ENCODE assay signal across 8 cellular contexts in genomic region chr11:62752994-62753735, GRCh38. TPM values are rescaled to one million over a fixed set of nuclear protein-coding genes. Genes with fewer than 3 reads are reported as not detected.
DNase-seq lines count a peak whose midpoint lies in the region; ATAC-seq and TF ChIP-seq lines count a peak whose summit lies in the region.

No MANE protein-coding gene starts in this region.

- peak overlapping the region; percentile 94 to 100 (median 98) for H3K27ac Mint-ChIP-seq in brain
- peak overlapping the region; percentile 97 for H3K27ac Mint-ChIP-seq in mesothelial cell of epicardium

- peaks cover 4% of the 10 kb centered on the region for H3K36me3 ChIP-seq in A673 (ENCODE audit: insufficient read depth, low read length, poor library complexity, severe bottlenecking)

- H3K27me3 Mint-ChIP-seq in brain (peaks cover 6% of the 10 kb centered on the region), mesothelial cell of epicardium (ENCODE audit: low read depth) (no peaks in the 10 kb centered on the region)

- H3K4me3 Mint-ChIP-seq in brain: peak overlapping the region; percentile 91 to 99 (median 97)
- H3K4me3 Mint-ChIP-seq in mesothelial cell of epicardium: peak overlapping the region; percentile 97

- H3K27ac ChIP-seq in A673 (ENCODE audit: low read depth, low read length, poor library complexity, severe bottlenecking): peak overlapping the region; percentile 88

- POLR2A ChIA-PET in A673 (lab: Charles Lee; ENCODE audit: low non-redundant PET): interaction anchor here (0.5 to 1.1 kb wide), 6 partner anchors 18 to 1109 kb away, joined by 3 to 23 read pairs (median 5); partner anchors contain the start of genes C11orf98, CSKMT, HNRNPUL2 and TAF6L

- no peaks in the 10 kb centered on the region for H3K9me3 Mint-ChIP-seq in brain
- no peaks in the 10 kb centered on the region for H3K9me3 Mint-ChIP-seq in mesothelial cell of epicardium

- H3K27me3 ChIP-seq in A673 (replicated peaks; ENCODE audit: insufficient read depth, low read depth, low read length, poor library complexity): no peaks in the 10 kb centered on the region

- intact Hi-C loops in A673 (cut with micrococcal nuclease; ENCODE audit: unreplicated experiment): no loop called here

- H3K4me3 ChIP-seq in A673 (ENCODE audit: low read depth, low read length, poor library complexity, severe bottlenecking): peak overlapping the region; percentile 62

- peaks cover 58% of the 10 kb centered on the region for H3K4me1 Mint-ChIP-seq in brain
- H3K4me1 Mint-ChIP-seq in mesothelial cell of epicardium: peaks cover 16% of the 10 kb centered on the region

- CTCF ChIA-PET in A673 (lab: Charles Lee): interaction anchor here (0.6 to 1.4 kb wide), 4 partner anchors 33 to 358 kb away, joined by 3 to 6 read pairs (median 4); partner anchors contain the start of gene SLC3A2

- TSS peak; percentile 85 for BruUV-seq in A673 (replicated peaks; lab: Mats Ljungman, UMichigan)

- peaks cover 22% of the 10 kb centered on the region for H3K36me3 Mint-ChIP-seq in brain
- peaks cover 10% of the 10 kb centered on the region for H3K36me3 Mint-ChIP-seq in mesothelial cell of epicardium

- H3K9me3 ChIP-seq in A673 (ENCODE audit: low read depth, low read length, poor library complexity, severe bottlenecking): no peaks in the 10 kb centered on the region

- DNase-seq in A673 (ENCODE audit: low spot score) (no peak), mesothelial cell of epicardium (ENCODE audit: low spot score in 2 of 2, unreplicated experiment in 2 of 2) (no peak), RPMI8226 (no peak), cerebellar nuclear complex (lab: John Stamatoyannopoulos, UW) (no peak)
- DNase-seq in stimulated activated CD4-positive, alpha-beta T cell treated with anti-CD3 and anti-CD28 coated beads, Interleukin-1b, Interleukin-23, amount 100 ng/mL, for 48 hours: no peak

- peaks cover 6% of the 10 kb centered on the region for H3K4me1 ChIP-seq in A673 (ENCODE audit: insufficient read depth, low read length, poor library complexity, severe bottlenecking)

- TF ChIP-seq CTCF in A673 (conservative IDR thresholded peaks at IDR 0.05; ENCODE audit: low read depth, low read length) (no peak), brain (conservative IDR thresholded peaks at IDR 0.05) (no peak), mesothelial cell of epicardium (IDR thresholded peaks at IDR 0.05; ENCODE audit: unreplicated experiment) (no peak)

- peak; percentile 1 for ATAC-seq in HG03097 (IDR thresholded peaks at IDR 0.05; ENCODE audit: low FRiP score, unreplicated experiment)
- ATAC-seq in HG02884 (IDR thresholded peaks at IDR 0.05; ENCODE audit: unreplicated experiment): no peak

RNA-seq across cellular contexts. Expression of gene ZBTB3, which starts 0.8 kb away (rescaled TPM):
- total RNA-seq in A673 (2021): 12.0 and 13.1 TPM in 2 replicates
- polyA plus RNA-seq in brain (ENCODE audit: insufficient read depth, low read depth, low replicate concordance): 3.8 TPM
- total RNA-seq in mesothelial cell of epicardium: 11.6 to 14.7 TPM (median 13.2 TPM) in 3 replicates

RNA-seq across cellular contexts. Expression of gene POLR2G, which starts 8.2 kb away (rescaled TPM):
- total RNA-seq in A673 (2021): 159 and 166 TPM in 2 replicates
- 203 TPM for polyA plus RNA-seq in brain (ENCODE audit: insufficient read depth, low read depth, low replicate concordance)
- 84.0 to 89.2 TPM (median 85.2 TPM) in 3 replicates for total RNA-seq in mesothelial cell of epicardium

RNA-seq across cellular contexts. Expression of gene TAF6L, which starts 18.0 kb away (rescaled TPM):
- total RNA-seq in A673 (2021): 70.0 and 70.9 TPM in 2 replicates
- 28.5 TPM for polyA plus RNA-seq in brain (ENCODE audit: insufficient read depth, low read depth, low replicate concordance)
- 40.2 to 42.9 TPM (median 42.8 TPM) in 3 replicates for total RNA-seq in mesothelial cell of epicardium

RNA-seq across cellular contexts. Expression of gene TTC9C, which starts 24.9 kb away (rescaled TPM):
- 66.5 and 66.8 TPM in 2 replicates for total RNA-seq in A673 (2021)
- 52.9 TPM for polyA plus RNA-seq in brain (ENCODE audit: insufficient read depth, low read depth, low replicate concordance)
- total RNA-seq in mesothelial cell of epicardium: 39.8 to 46.0 TPM (median 41.7 TPM) in 3 replicates

RNA-seq across cellular contexts. Expression of gene HNRNPUL2, which starts 25.9 kb away (rescaled TPM):
- total RNA-seq in A673 (2021): 104 and 105 TPM in 2 replicates
- polyA plus RNA-seq in brain (ENCODE audit: insufficient read depth, low read depth, low replicate concordance): 122 TPM
- total RNA-seq in mesothelial cell of epicardium: 60.3 to 62.0 TPM (median 61.5 TPM) in 3 replicates
